Comparison of ENCODE assay signal across 1 cellular context in genomic region chr19:58555369-58555885, GRCh38.
TF ChIP-seq lines count a peak whose summit lies in the region.

No MANE protein-coding gene starts in this region.

TF ChIP-seq in K562, 482 proteins besides CTCF, POLR2A, EP300 and RAD21:
- TF ChIP-seq SMAD3 (CRISPR knock-in tag; conservative IDR thresholded peaks at IDR 0.05), result no peak
- 0 out of 2 replicates have a peak, but pooled peaks have one; percentile 1 for TF ChIP-seq EGR1 (conservative IDR thresholded peaks at IDR 0.05)
- TF ChIP-seq ZBTB43 (CRISPR knock-in tag; IDR thresholded peaks at IDR 0.05), result no peak
- TF ChIP-seq GTF2E2 (tag; IDR thresholded peaks at IDR 0.05), result 0 out of 2 replicates have a peak, but pooled peaks have one; percentile 7
- no peak for TF ChIP-seq ZBTB49 (CRISPR knock-in tag; IDR thresholded peaks at IDR 0.05; ENCODE audit: borderline replicate concordance)
- no peak for TF ChIP-seq ZBTB33 (CRISPR knock-in tag; IDR thresholded peaks at IDR 0.05)
- no peak for TF ChIP-seq ZNF3 (CRISPR knock-in tag; IDR thresholded peaks at IDR 0.05)
- TF ChIP-seq KLF6 (CRISPR knock-in tag; IDR thresholded peaks at IDR 0.05; ENCODE audit: borderline replicate concordance), result no peak
- no peak for TF ChIP-seq HNRNPK (IDR thresholded peaks at IDR 0.05; ENCODE audit: low read depth, low read length, poor library complexity, severe bottlenecking)
- no peak for TF ChIP-seq SIN3B (IDR thresholded peaks at IDR 0.05; ENCODE audit: low read depth)
- no peak for TF ChIP-seq MLX (CRISPR knock-in tag; conservative IDR thresholded peaks at IDR 0.05)
- no peak for TF ChIP-seq NFE2L1 (tag; IDR thresholded peaks at IDR 0.05; ENCODE audit: borderline replicate concordance, low read depth)
- TF ChIP-seq CREBBP (IDR thresholded peaks at IDR 0.05; ENCODE audit: low read depth, low read length), result no peak
- 0 out of 4 replicates have a peak, but pooled peaks of 1 of the 2 experiments have one; percentile 30 for TF ChIP-seq FOXA3 (CRISPR knock-in tag; conservative IDR thresholded peaks at IDR 0.05 in 1 of 2, IDR thresholded peaks at IDR 0.05 in 1 of 2)
- TF ChIP-seq MCM5 (IDR thresholded peaks at IDR 0.05; ENCODE audit: low read depth), result no peak
- no peak for TF ChIP-seq XRCC4 (IDR thresholded peaks at IDR 0.05; ENCODE audit: extremely low read depth, insufficient read depth, insufficient read length)
